11 cellular contexts compared by ENCODE assay signal in genomic region chr4:84814100-84814750, GRCh38.
DNase-seq lines count a peak whose midpoint lies in the region; ATAC-seq and TF ChIP-seq lines count a peak whose summit lies in the region.
"Had no signal": no experiment of that assay in that cellular context is flagged by ENCODE, and none has a peak within 500 bp of the region (broad histone marks: within the 10 kb centered on the region; RNA-seq: fewer than 3 reads in every experiment).

No MANE protein-coding gene starts in this region.

- POLR2A ChIA-PET in Panc1 (lab: Charles Lee): no interaction called here

- no peak overlapping the region for H3K4me3 ChIP-seq in Panc1 (ENCODE audit: low read depth in 2 of 2, low read length in 2 of 2)
- H3K4me3 ChIP-seq in epithelial cell of proximal tubule (ENCODE audit: low read depth, low read length): no peak overlapping the region
- H3K4me3 ChIP-seq: ovary had no signal

- H3K27ac Mint-ChIP-seq in natural killer cell: no peak overlapping the region
- H3K27ac Mint-ChIP-seq: activated CD8-positive, alpha-beta T cell treated with anti-CD3 and anti-CD28 coated beads, Interleukin-2, amount 10 ng/mL, durations not matched to agents 7 days and 5 days had no signal

- H3K27ac ChIP-seq in Panc1 (ENCODE audit: low read length): no peak overlapping the region
- H3K27ac ChIP-seq: ovary had no signal

- intact Hi-C loops in Panc1 (cut with micrococcal nuclease; ENCODE audit: unreplicated experiment) (no loop called here), natural killer cell (cut with micrococcal nuclease) (no loop called here)

- no TSS peak for BruUV-seq in Panc1 (replicated peaks; lab: Mats Ljungman, UMichigan)

- TF ChIP-seq CTCF in Panc1 (IDR thresholded peaks at IDR 0.05) (no peak), epithelial cell of proximal tubule (conservative IDR thresholded peaks at IDR 0.05; ENCODE audit: low read depth, low read length) (no peak), natural killer cell (IDR thresholded peaks at IDR 0.05) (no peak)

- H3K9me3 Mint-ChIP-seq in natural killer cell: peaks cover 0 to 8% of the 10 kb centered on the region in 2 donors

- no peaks in the 10 kb centered on the region for H3K27me3 Mint-ChIP-seq in natural killer cell (ENCODE audit: low read depth in 2 of 2)

- no peaks in the 10 kb centered on the region for H3K4me1 ChIP-seq in Panc1 (ENCODE audit: control insufficient read depth, insufficient read depth, low read length)

- in situ Hi-C loops in Panc1 (cut with HindIII; ENCODE audit: low pct_unique_long_range_greater_than_20kb, low sequenced_read_pairs): no loop called here

- H3K4me1 Mint-ChIP-seq in natural killer cell: no peaks in the 10 kb centered on the region

- ATAC-seq in Panc1 (peak; percentile 74; the same call in 1 of the 2 replicates), HG03175 (IDR thresholded peaks at IDR 0.05; ENCODE audit: unreplicated experiment) (no peak), natural killer cell (no peak), HG02678 (IDR thresholded peaks at IDR 0.05; ENCODE audit: unreplicated experiment) (no peak)
- ATAC-seq: activated CD8-positive, alpha-beta T cell treated with anti-CD3 and anti-CD28 coated beads, Interleukin-2, amount 10 ng/mL, durations not matched to agents 7 days and 5 days had no signal

- peak; percentile 37 for DNase-seq in GM04503 (ENCODE audit: low read depth)
- peak; percentile 73 for DNase-seq in Panc1 (ENCODE audit: low read depth, low spot score)
- peak; percentile 82 for DNase-seq in epithelial cell of proximal tubule (ENCODE audit: low read depth)
- DNase-seq in pulmonary artery endothelial cell (ENCODE audit: low read depth, low spot score): peak; percentile 60
- DNase-seq in NCI-H446 (lab: John Stamatoyannopoulos, UW): no peak
- DNase-seq in natural killer cell: no peak
- DNase-seq: activated CD8-positive, alpha-beta T cell treated with anti-CD3 and anti-CD28 coated beads, Interleukin-2, amount 10 ng/mL, durations not matched to agents 7 days and 5 days; NCI-H69 had no signal

- H3K4me3 Mint-ChIP-seq in natural killer cell: no peak overlapping the region
- H3K4me3 Mint-ChIP-seq: activated CD8-positive, alpha-beta T cell treated with anti-CD3 and anti-CD28 coated beads, Interleukin-2, amount 10 ng/mL, durations not matched to agents 7 days and 5 days had no signal

- no peaks in the 10 kb centered on the region for H3K9me3 ChIP-seq in Panc1 (ENCODE audit: control insufficient read depth, insufficient read depth, low read depth, low read length)
- H3K9me3 ChIP-seq: ovary had no signal

- H3K27me3 ChIP-seq in Panc1 (ENCODE audit: control insufficient read depth, insufficient read depth, low read length): no peaks in the 10 kb centered on the region
- H3K27me3 ChIP-seq: ovary had no signal

- peaks cover 2% of the 10 kb centered on the region; the same call in 1 of the 2 replicates for H3K36me3 ChIP-seq in Panc1 (ENCODE audit: control insufficient read depth, insufficient read depth, low read length)
- H3K36me3 ChIP-seq: ovary had no signal

- CTCF ChIA-PET in Panc1 (lab: Charles Lee): no interaction called here

- no peaks in the 10 kb centered on the region for H3K36me3 Mint-ChIP-seq in natural killer cell

Comparison
In these comparisons a context has a peak if more than half of its experiments do, and no peak if none do; other contexts are left out.
1. DNase-seq: peak in GM04503 (single experiment), Panc1 (single experiment), epithelial cell of proximal tubule (single experiment) and pulmonary artery endothelial cell (single experiment); none in NCI-H446 (0 of 2) and natural killer cell (single experiment).